29 cellular contexts compared by ENCODE assay signal in the genomic region with DNA sequence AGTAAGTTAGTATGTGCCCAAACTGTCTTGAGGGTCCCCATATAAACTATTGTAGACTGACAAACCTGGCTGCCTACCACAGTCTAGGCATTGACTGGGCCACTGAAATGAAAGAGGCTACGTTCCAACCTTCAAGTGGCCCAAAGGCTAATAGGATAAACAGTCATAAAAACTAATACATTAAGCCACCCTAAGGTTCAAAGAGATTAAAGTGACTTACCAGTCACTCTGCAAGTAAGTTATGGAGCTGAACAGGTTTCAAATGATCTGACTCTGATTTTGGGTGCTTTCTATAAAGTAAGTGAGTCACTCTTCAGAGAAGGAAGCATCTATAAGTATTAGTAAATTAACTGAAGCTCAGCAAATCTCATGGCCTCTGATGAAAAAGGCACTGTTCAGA. TPM values are rescaled to one million over a fixed set of nuclear protein-coding genes. Genes with fewer than 3 reads are reported as not detected.
DNase-seq lines count a peak whose midpoint lies in the region; ATAC-seq and TF ChIP-seq lines count a peak whose summit lies in the region.
"Had no signal": no experiment of that assay in that cellular context is flagged by ENCODE, and none has a peak within 500 bp of the region (broad histone marks: within the 10 kb centered on the region; RNA-seq: fewer than 3 reads in every experiment).

No MANE protein-coding gene starts in this region.

- intact Hi-C loops in Caco-2 (cut with micrococcal nuclease; ENCODE audit: unreplicated experiment): no loop called here
- intact Hi-C loops in PC-3 (cut with micrococcal nuclease): no loop called here

- no peaks in the 10 kb centered on the region for H3K27me3 ChIP-seq in Caco-2 (replicated peaks; ENCODE audit: control insufficient read depth, insufficient read depth, low read length)
- H3K27me3 ChIP-seq in GM23338 (ENCODE audit: insufficient read depth): no peaks in the 10 kb centered on the region
- no peaks in the 10 kb centered on the region for H3K27me3 ChIP-seq in PC-3 (ENCODE audit: low read length)
- H3K27me3 ChIP-seq: SJSA1 had no signal

- H3K4me1 Mint-ChIP-seq in Caco-2 (ENCODE audit: low read depth, unreplicated experiment): peaks cover 19% of the 10 kb centered on the region
- H3K4me1 Mint-ChIP-seq in GM23338: peaks cover 89% of the 10 kb centered on the region
- no peaks in the 10 kb centered on the region for H3K4me1 Mint-ChIP-seq in T-helper 17 cell

- peak overlapping the region; percentile 48 for H3K27ac Mint-ChIP-seq in Caco-2 (ENCODE audit: unreplicated experiment)
- H3K27ac Mint-ChIP-seq in GM23338: no peak overlapping the region
- H3K27ac Mint-ChIP-seq in T-helper 17 cell: no peak overlapping the region
- H3K27ac Mint-ChIP-seq: CD4-positive, alpha-beta T cell had no signal

- POLR2A ChIA-PET in Caco-2 (lab: Charles Lee) (no interaction called here), PC-3 (lab: Charles Lee; ENCODE audit: unreplicated experiment) (no interaction called here)

- H3K4me3 Mint-ChIP-seq in Caco-2 (ENCODE audit: unreplicated experiment) (no peak overlapping the region), GM23338 (no peak overlapping the region), T-helper 17 cell (no peak overlapping the region)
- H3K4me3 Mint-ChIP-seq: CD4-positive, alpha-beta T cell had no signal

- H3K9me3 Mint-ChIP-seq in Caco-2 (ENCODE audit: unreplicated experiment) (no peaks in the 10 kb centered on the region), GM23338 (no peaks in the 10 kb centered on the region)
- H3K9me3 Mint-ChIP-seq: CD4-positive, alpha-beta T cell had no signal

- no peak overlapping the region for H3K4me3 ChIP-seq in Caco-2 (ENCODE audit: low read depth, low read length)
- no peak overlapping the region for H3K4me3 ChIP-seq in GM23338
- no peak overlapping the region for H3K4me3 ChIP-seq in PC-3 (ENCODE audit: low read length)
- H3K4me3 ChIP-seq: A549; BLaER1 treated with 17β-estradiol and CSF1 and Interleukin-3, amounts not matched to agents 10 nM and 100 nM; K562; PC-9; SJSA1 had no signal

- TF ChIP-seq CTCF in Caco-2 (IDR thresholded peaks at IDR 0.05; ENCODE audit: insufficient read depth in 1 of 2, low read depth in 1 of 2, low read length in 1 of 2, severe bottlenecking in 1 of 2, unreplicated experiment in 1 of 2) (no peak), GM23338 (conservative IDR thresholded peaks at IDR 0.05; ENCODE audit: low read depth in 2 of 2) (no peak), PC-3 (conservative IDR thresholded peaks at IDR 0.05; ENCODE audit: low read depth, low read length) (no peak)

- peaks cover 25% of the 10 kb centered on the region for H3K4me1 ChIP-seq in Caco-2
- H3K4me1 ChIP-seq in GM23338 (ENCODE audit: insufficient read depth): peaks cover 93% of the 10 kb centered on the region
- peaks cover 26% of the 10 kb centered on the region; the same call in 1 of the 2 replicates for H3K4me1 ChIP-seq in PC-3 (ENCODE audit: insufficient read depth, low read length)
- H3K4me1 ChIP-seq: A549 had no signal

- peaks cover 96% of the 10 kb centered on the region for H3K79me2 ChIP-seq in GM23338 (replicated peaks; ENCODE audit: insufficient read depth)
- peaks cover 82% of the 10 kb centered on the region for H3K79me2 ChIP-seq in PC-3 (ENCODE audit: low read length)

- H3K9me3 ChIP-seq in Caco-2: no peaks in the 10 kb centered on the region
- no peaks in the 10 kb centered on the region for H3K9me3 ChIP-seq in PC-3 (ENCODE audit: low read length)
- H3K9me3 ChIP-seq in T-helper 17 cell (ENCODE audit: control insufficient read depth, low read length, poor library complexity, severe bottlenecking): no peaks in the 10 kb centered on the region
- H3K9me3 ChIP-seq: A549; BLaER1 treated with 17β-estradiol and CSF1 and Interleukin-3, amounts not matched to agents 10 nM and 100 nM; SJSA1 had no signal

- H3K27ac ChIP-seq in GM23338 (ENCODE audit: low read depth) (no peak overlapping the region), PC-3 (ENCODE audit: low read length) (no peak overlapping the region)
- H3K27ac ChIP-seq: A549; BLaER1 treated with 17β-estradiol and CSF1 and Interleukin-3, amounts not matched to agents 10 nM and 100 nM; PC-9; SJSA1 had no signal

- H3F3A ChIP-seq in GM23338 (replicated peaks; ENCODE audit: low read depth): peaks cover 15% of the 10 kb centered on the region
- H3F3A ChIP-seq in PC-3 (ENCODE audit: low read length, unreplicated experiment): no peaks in the 10 kb centered on the region

- DNase-seq in Caco-2: no peak
- DNase-seq in GM23338 (ENCODE audit: low spot score): no peak
- peak; percentile 21 for DNase-seq in PC-3
- no peak for DNase-seq in T-helper 17 cell
- DNase-seq in KG1 (lab: John Stamatoyannopoulos, UW): no peak
- DNase-seq: AML-193; CD4-positive, alpha-beta T cell; DMS79; EL; GDM1; GOT3; HCEC 1CT; MV-4-11; NCI-H1105; NCI-H1436 treated with DMSO at 0.1 percent for 48 hours; NCI-H187 treated with DMSO at 0.1 percent for 48 hours; NCI-H2171 treated with DMSO at 0.1 percent for 48 hours; NCI-H345; NCI-H510A treated with DMSO at 0.1 percent for 48 hours; NCI-H748 treated with DMSO at 0.1 percent for 48 hours; NK-92 treated with Interleukin-12 subunit alpha and Interleukin-12 subunit beta, amount 100 ng/mL, for 24 hours; PC-9 had no signal

- CTCF ChIA-PET in Caco-2 (lab: Charles Lee) (no interaction called here), PC-3 (lab: Charles Lee) (no interaction called here)

- 0 out of 2 replicates have a peak overlapping the region, but pooled peaks have one; percentile 5 for H3K4me2 ChIP-seq in GM23338
- no peak overlapping the region for H3K4me2 ChIP-seq in PC-3 (ENCODE audit: low read length)
- H3K4me2 ChIP-seq: A549, PC-9 had no signal

- H2AFZ ChIP-seq in GM23338 (no peak overlapping the region), PC-3 (ENCODE audit: low read length) (no peak overlapping the region)
- H2AFZ ChIP-seq: PC-9 had no signal

- BruUV-seq in Caco-2 (replicated peaks; lab: Mats Ljungman, UMichigan): no TSS peak
- BruUV-seq in PC-3 (replicated peaks; lab: Mats Ljungman, UMichigan): no TSS peak

- ATAC-seq in GM23338 (no peak), PC-3 (no peak), esophagus mucosa (peak; percentile 95), T-helper 17 cell (no peak), HG02852 (IDR thresholded peaks at IDR 0.05; ENCODE audit: unreplicated experiment) (no peak)
- ATAC-seq: A549, K562, Right ventricle myocardium inferior had no signal

- no peaks in the 10 kb centered on the region for H3K27me3 Mint-ChIP-seq in Caco-2 (ENCODE audit: insufficient read depth, unreplicated experiment)
- H3K27me3 Mint-ChIP-seq in GM23338 (ENCODE audit: insufficient read depth, low read depth, poor library complexity): no peaks in the 10 kb centered on the region
- peaks cover 31% of the 10 kb centered on the region for H3K27me3 Mint-ChIP-seq in T-helper 17 cell
- H3K27me3 Mint-ChIP-seq: CD4-positive, alpha-beta T cell had no signal

- H3K36me3 Mint-ChIP-seq in Caco-2 (ENCODE audit: insufficient read depth, unreplicated experiment): peaks cover 49% of the 10 kb centered on the region
- peaks cover 44% of the 10 kb centered on the region for H3K36me3 Mint-ChIP-seq in GM23338 (ENCODE audit: low read depth)
- H3K36me3 Mint-ChIP-seq in T-helper 17 cell (ENCODE audit: low read depth): no peaks in the 10 kb centered on the region

- H3K9me2 ChIP-seq in GM23338 (ENCODE audit: insufficient read depth) (peaks cover 6% of the 10 kb centered on the region; the same call in 1 of the 2 replicates), PC-3 (replicated peaks; ENCODE audit: low read length) (no peaks in the 10 kb centered on the region)

- H4K20me1 ChIP-seq in GM23338 (replicated peaks; ENCODE audit: insufficient read depth): no peaks in the 10 kb centered on the region
- peaks cover 3% of the 10 kb centered on the region; the same call in 1 of the 2 replicates for H4K20me1 ChIP-seq in PC-3 (ENCODE audit: low read length)
- H4K20me1 ChIP-seq: BLaER1 treated with 17β-estradiol and CSF1 and Interleukin-3, amounts not matched to agents 10 nM and 100 nM had no signal

- no peak overlapping the region for H3K9ac ChIP-seq in PC-3 (ENCODE audit: low read length)
- H3K9ac ChIP-seq: BLaER1 treated with 17β-estradiol and CSF1 and Interleukin-3, amounts not matched to agents 10 nM and 100 nM had no signal

- H3K36me3 ChIP-seq in Caco-2 (ENCODE audit: control insufficient read depth, insufficient read depth, low read length) (no peaks in the 10 kb centered on the region; the same call in 1 of the 2 replicates), GM23338 (ENCODE audit: insufficient read depth) (0 out of 2 replicates have a peak, but pooled peaks cover 6% of the 10 kb centered on the region), PC-3 (ENCODE audit: low read depth, low read length) (peaks cover 10% of the 10 kb centered on the region; the same call in 1 of the 2 replicates)

RNA-seq across cellular contexts. Expression of gene PLPP3, which starts 38.0 kb away (rescaled TPM):
- total RNA-seq in Caco-2 (2022): 39.2 and 41.0 TPM in 2 replicates
- 49.0 and 61.9 TPM in 2 replicates for total RNA-seq in GM23338 (2014; rRNA removed; shearing (Covaris generic))
- polyA plus RNA-seq in GM23338 (2016; fragmentation: Nextera tagmentation; extraction: Ambion mirVana): 41.9 and 42.2 TPM in 2 replicates
- 32.8 and 41.0 TPM in 2 replicates for total RNA-seq in PC-3 (2014; rRNA removed)
- 14.7 TPM for total RNA-seq in esophagus mucosa
- under 1 TPM in 1 of 2 donors, not detected in 1; 0.52 TPM for total RNA-seq in T-helper 17 cell
- total RNA-seq: CD4-positive, alpha-beta T cell had no signal

Comparison
In these comparisons a context has a peak if more than half of its experiments do, and no peak if none do; other contexts are left out.
1. RNA of gene PLPP3, which starts 38.0 kb away (total RNA-seq): 49.0 to 61.9 TPM in GM23338, 39.2 to 41.0 TPM in Caco-2, 32.8 to 41.0 TPM in PC-3 and 14.7 TPM in esophagus mucosa (single experiment); 0.52 TPM in T-helper 17 cell; every median in the first group is over 10 times any median in the second.